2 cellular contexts compared by ENCODE assay signal in genomic region chr11:66912361-66912760, GRCh38.
TF ChIP-seq lines count a peak whose summit lies in the region.

No MANE protein-coding gene starts in this region.

TF ChIP-seq in HepG2, 621 proteins besides CTCF, POLR2A, EP300 and RAD21:
- TF ChIP-seq NR2F1 (CRISPR knock-in tag; IDR thresholded peaks at IDR 0.05) (no peak), ZBTB38 (CRISPR knock-in tag; IDR thresholded peaks at IDR 0.05) (0 out of 2 replicates have a peak, but pooled peaks have one; percentile 60), ETV6 (CRISPR knock-in tag; conservative IDR thresholded peaks at IDR 0.05) (no peak), ARID2 (CRISPR knock-in tag; IDR thresholded peaks at IDR 0.05; ENCODE audit: borderline replicate concordance) (no peak), MAZ (IDR thresholded peaks at IDR 0.05; ENCODE audit: borderline replicate concordance, low read depth, low read length) (no peak), MAZ (CRISPR knock-in tag; IDR thresholded peaks at IDR 0.05; ENCODE audit: low read depth) (no peak)

TF ChIP-seq in H1, 55 proteins besides CTCF, POLR2A, EP300 and RAD21:
- TF ChIP-seq KDM4A (IDR thresholded peaks at IDR 0.05; ENCODE audit: low read depth, low read length, severe bottlenecking) (no peak), CHD2 (IDR thresholded peaks at IDR 0.05; ENCODE audit: low read length) (no peak), CEBPB (IDR thresholded peaks at IDR 0.05; ENCODE audit: low read depth, low read length) (no peak), BACH1 (IDR thresholded peaks at IDR 0.05; ENCODE audit: low read length) (no peak), SRF (IDR thresholded peaks at IDR 0.05; ENCODE audit: low read depth, low read length) (no peak), SIRT6 (IDR thresholded peaks at IDR 0.05; ENCODE audit: low read length) (no peak), ZNF274 (IDR thresholded peaks at IDR 0.05; ENCODE audit: borderline replicate concordance, extremely low read depth, low read length) (no peak), TAF1 (IDR thresholded peaks at IDR 0.05; ENCODE audit: low read depth, low read length) (no peak), TEAD4 (IDR thresholded peaks at IDR 0.05; ENCODE audit: low read depth, low read length) (no peak), JUND (IDR thresholded peaks at IDR 0.05; ENCODE audit: low read length) (no peak), PHF8 (conservative IDR thresholded peaks at IDR 0.05; ENCODE audit: low read depth, low read length) (no peak), CBX5 (IDR thresholded peaks at IDR 0.05; ENCODE audit: low read depth, low read length) (no peak), NRF1 (IDR thresholded peaks at IDR 0.05; ENCODE audit: low read depth, low read length) (no peak), SAP30 (IDR thresholded peaks at IDR 0.05; ENCODE audit: insufficient read depth, insufficient replicate concordance, low read length) (no peak), JUN (IDR thresholded peaks at IDR 0.05; ENCODE audit: low read depth, low read length) (no peak), KDM1A (IDR thresholded peaks at IDR 0.05; ENCODE audit: borderline replicate concordance, low read length) (no peak), RXRA (IDR thresholded peaks at IDR 0.05; ENCODE audit: insufficient read depth, low read depth, low read length) (no peak), TBP (IDR thresholded peaks at IDR 0.05; ENCODE audit: low read depth, low read length) (no peak), RNF2 (IDR thresholded peaks at IDR 0.05; ENCODE audit: borderline replicate concordance, low read depth, low read length, missing control alignments, poor library complexity, severe bottlenecking) (no peak)
TF ChIP-seq in H1: peak in this region for 0.
